In the genomic region with DNA sequence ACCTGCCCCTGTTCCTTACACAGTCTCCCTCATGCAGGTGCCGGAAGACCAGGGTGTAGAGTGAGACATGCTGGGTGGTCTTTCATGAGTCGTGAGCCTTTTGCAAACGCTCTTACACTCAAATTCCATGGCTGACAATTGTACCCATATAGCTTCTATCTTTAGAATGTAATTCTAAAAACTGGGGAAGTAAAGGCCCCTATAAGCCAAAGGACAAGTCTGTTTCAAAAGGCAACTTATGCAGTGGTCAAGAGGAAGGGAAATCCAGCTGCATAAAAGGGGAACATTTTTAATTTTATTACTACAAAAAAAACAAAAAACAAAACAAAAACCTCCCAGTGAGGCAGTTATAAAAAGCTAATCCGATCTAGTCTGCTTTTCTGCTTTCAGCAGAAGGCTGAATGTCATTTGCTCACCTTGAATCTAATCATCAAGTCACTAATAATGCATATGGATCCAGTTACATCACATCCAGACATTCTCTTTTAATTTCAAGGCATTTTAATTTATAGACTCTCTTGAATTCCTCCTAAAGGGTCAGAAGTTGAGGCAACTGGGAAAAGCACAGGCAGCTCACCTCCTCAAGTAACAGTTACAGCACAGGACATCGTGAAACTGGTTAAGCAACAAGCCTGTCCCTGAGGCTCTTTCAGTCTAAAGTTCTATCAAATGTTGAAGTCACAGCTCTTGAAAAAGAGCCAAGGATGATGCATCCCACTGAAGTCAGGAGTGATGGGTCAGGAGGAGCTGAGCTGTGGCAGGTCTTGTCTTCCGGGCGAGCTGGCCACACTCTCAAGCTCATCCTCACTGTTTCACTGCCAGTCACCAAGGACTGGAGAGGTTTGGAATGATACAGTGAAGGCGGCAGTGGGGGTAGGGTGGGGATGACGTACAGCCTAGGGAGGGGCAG, we compare ENCODE assay signal across 19 cellular contexts.
DNase-seq lines count a peak whose midpoint lies in the region; ATAC-seq and TF ChIP-seq lines count a peak whose summit lies in the region.
"Had no signal": no experiment of that assay in that cellular context is flagged by ENCODE, and none has a peak within 500 bp of the region (broad histone marks: within the 10 kb centered on the region; RNA-seq: fewer than 3 reads in every experiment).

No MANE protein-coding gene starts in this region.

- peak in 1 of 2 donors; percentile 10 for TF ChIP-seq POLR2A in gastrocnemius medialis (IDR thresholded peaks at IDR 0.05)

- ATAC-seq in SK-N-SH treated with all-trans-retinoic acid at 6 μM for 48 hours, result peak; percentile 75
- ATAC-seq in gastrocnemius medialis, result peak; percentile 94 to 96
- no peak for ATAC-seq in GM21381 (IDR thresholded peaks at IDR 0.05; ENCODE audit: unreplicated experiment)
- ATAC-seq: effector memory CD8-positive, alpha-beta T cell had no signal

- H3K4me3 ChIP-seq in HL-60 (replicated peaks; ENCODE audit: insufficient read depth, low read length), result no peak overlapping the region
- no peak overlapping the region for H3K4me3 ChIP-seq in foreskin fibroblast (ENCODE audit: low read depth in 1 of 2, low read length in 2 of 2)
- H3K4me3 ChIP-seq in gastrocnemius medialis, result no peak overlapping the region
- H3K4me3 ChIP-seq: tibial artery had no signal

- in situ Hi-C loops in gastrocnemius medialis (cut with MboI; ENCODE audit: low sequenced_read_pairs in 4 of 4), result no loop called here

- no peaks in the 10 kb centered on the region for H3K27me3 ChIP-seq in HL-60 (ENCODE audit: insufficient read depth, poor library complexity, severe bottlenecking)
- H3K27me3 ChIP-seq in gastrocnemius medialis, result no peaks in the 10 kb centered on the region
- H3K27me3 ChIP-seq: tibial artery had no signal

- TF ChIP-seq CTCF in HL-60 (IDR thresholded peaks at IDR 0.05; ENCODE audit: insufficient read depth, low read length) (no peak), foreskin fibroblast (IDR thresholded peaks at IDR 0.05; ENCODE audit: low read depth, low read length) (no peak), gastrocnemius medialis (IDR thresholded peaks at IDR 0.05 in 4 of 5, conservative IDR thresholded peaks at IDR 0.05 in 1 of 5) (no peak)

- H3K9me3 ChIP-seq in gastrocnemius medialis, result no peaks in the 10 kb centered on the region
- H3K9me3 ChIP-seq: tibial artery had no signal

- H3K36me3 ChIP-seq in gastrocnemius medialis, result no peaks in the 10 kb centered on the region

- peak in 1 of 2 experiments; percentile 14 for DNase-seq in HL-60 (ENCODE audit: low read depth in 1 of 2, low spot score in 1 of 2)
- peak; percentile 57 to 71 for DNase-seq in foreskin fibroblast
- peak in 1 of 2 donors; percentile 42 for DNase-seq in gastrocnemius medialis
- DNase-seq in iPS-NIHi11 (ENCODE audit: low spot score), result no peak
- DNase-seq in COLO829 (ENCODE audit: low spot score), result no peak
- DNase-seq: activated CD4-positive, CD25-positive, alpha-beta regulatory T cell; activated naive CD4-positive, alpha-beta T cell treated with anti-CD3 and anti-CD28 coated beads for 36 hours; CD4-positive, alpha-beta memory T cell; effector memory CD8-positive, alpha-beta T cell; GDM1; GOT3; kidney; NCI-H1436 treated with DMSO at 0.1 percent for 48 hours; NCI-H446 treated with DMSO at 0.1 percent for 48 hours; stimulated activated CD8-positive, alpha-beta memory T cell treated with anti-CD3 and anti-CD28 coated beads, Interleukin-4, amount 100 ng/mL, for 48 hours; SW 1271; tibial artery had no signal

- intact Hi-C loops in gastrocnemius medialis (cut with DNase I; ENCODE audit: low total_unique reads), result no loop called here

- H3K4me1 ChIP-seq in gastrocnemius medialis, result no peaks in the 10 kb centered on the region
- H3K4me1 ChIP-seq: tibial artery had no signal

- H3K27ac ChIP-seq in HL-60 (replicated peaks), result peak overlapping the region; percentile 63
- peak overlapping the region; percentile 45 to 58 (median 52) for H3K27ac ChIP-seq in gastrocnemius medialis
- H3K27ac ChIP-seq: tibial artery had no signal

TF ChIP-seq in SK-N-SH treated with all-trans-retinoic acid at 6 μM for 48 hours, 23 proteins besides CTCF, POLR2A, EP300 and RAD21:
- TF ChIP-seq TCF4 (CRISPR knock-in tag; IDR thresholded peaks at IDR 0.05; ENCODE audit: borderline replicate concordance) (peak; percentile 96), ZNF8 (CRISPR knock-in tag; IDR thresholded peaks at IDR 0.05) (no peak), ISL1 (CRISPR knock-in tag; IDR thresholded peaks at IDR 0.05) (peak; percentile 61), SNAI2 (CRISPR knock-in tag; IDR thresholded peaks at IDR 0.05) (peak; percentile 77; the same call in 1 of the 2 replicates), ZFP3 (CRISPR knock-in tag; IDR thresholded peaks at IDR 0.05) (no peak)
- TF ChIP-seq, protein P1, sequence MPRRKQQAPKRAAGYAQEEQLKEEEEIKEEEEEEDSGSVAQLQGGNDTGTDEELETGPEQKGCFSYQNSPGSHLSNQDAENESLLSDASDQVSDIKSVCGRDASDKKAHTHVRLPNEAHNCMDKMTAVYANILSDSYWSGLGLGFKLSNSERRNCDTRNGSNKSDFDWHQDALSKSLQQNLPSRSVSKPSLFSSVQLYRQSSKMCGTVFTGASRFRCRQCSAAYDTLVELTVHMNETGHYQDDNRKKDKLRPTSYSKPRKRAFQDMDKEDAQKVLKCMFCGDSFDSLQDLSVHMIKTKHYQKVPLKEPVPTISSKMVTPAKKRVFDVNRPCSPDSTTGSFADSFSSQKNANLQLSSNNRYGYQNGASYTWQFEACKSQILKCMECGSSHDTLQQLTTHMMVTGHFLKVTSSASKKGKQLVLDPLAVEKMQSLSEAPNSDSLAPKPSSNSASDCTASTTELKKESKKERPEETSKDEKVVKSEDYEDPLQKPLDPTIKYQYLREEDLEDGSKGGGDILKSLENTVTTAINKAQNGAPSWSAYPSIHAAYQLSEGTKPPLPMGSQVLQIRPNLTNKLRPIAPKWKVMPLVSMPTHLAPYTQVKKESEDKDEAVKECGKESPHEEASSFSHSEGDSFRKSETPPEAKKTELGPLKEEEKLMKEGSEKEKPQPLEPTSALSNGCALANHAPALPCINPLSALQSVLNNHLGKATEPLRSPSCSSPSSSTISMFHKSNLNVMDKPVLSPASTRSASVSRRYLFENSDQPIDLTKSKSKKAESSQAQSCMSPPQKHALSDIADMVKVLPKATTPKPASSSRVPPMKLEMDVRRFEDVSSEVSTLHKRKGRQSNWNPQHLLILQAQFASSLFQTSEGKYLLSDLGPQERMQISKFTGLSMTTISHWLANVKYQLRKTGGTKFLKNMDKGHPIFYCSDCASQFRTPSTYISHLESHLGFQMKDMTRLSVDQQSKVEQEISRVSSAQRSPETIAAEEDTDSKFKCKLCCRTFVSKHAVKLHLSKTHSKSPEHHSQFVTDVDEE (CRISPR knock-in tag; IDR thresholded peaks at IDR 0.05), result peak; percentile 92
- TF ChIP-seq, protein P2, sequence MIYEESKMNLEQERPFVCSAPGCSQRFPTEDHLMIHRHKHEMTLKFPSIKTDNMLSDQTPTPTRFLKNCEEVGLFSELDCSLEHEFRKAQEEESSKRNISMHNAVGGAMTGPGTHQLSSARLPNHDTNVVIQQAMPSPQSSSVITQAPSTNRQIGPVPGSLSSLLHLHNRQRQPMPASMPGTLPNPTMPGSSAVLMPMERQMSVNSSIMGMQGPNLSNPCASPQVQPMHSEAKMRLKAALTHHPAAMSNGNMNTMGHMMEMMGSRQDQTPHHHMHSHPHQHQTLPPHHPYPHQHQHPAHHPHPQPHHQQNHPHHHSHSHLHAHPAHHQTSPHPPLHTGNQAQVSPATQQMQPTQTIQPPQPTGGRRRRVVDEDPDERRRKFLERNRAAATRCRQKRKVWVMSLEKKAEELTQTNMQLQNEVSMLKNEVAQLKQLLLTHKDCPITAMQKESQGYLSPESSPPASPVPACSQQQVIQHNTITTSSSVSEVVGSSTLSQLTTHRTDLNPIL (CRISPR knock-in tag; IDR thresholded peaks at IDR 0.05; ENCODE audit: low read depth), result peak; percentile 62

Comparison
In these comparisons a context has a peak if more than half of its experiments do, and no peak if none do; other contexts are left out.
1. DNase-seq: peak in foreskin fibroblast (2 of 2); none in iPS-NIHi11 (single experiment) and COLO829 (single experiment).